1 cellular context compared by ENCODE assay signal in the genomic region with DNA sequence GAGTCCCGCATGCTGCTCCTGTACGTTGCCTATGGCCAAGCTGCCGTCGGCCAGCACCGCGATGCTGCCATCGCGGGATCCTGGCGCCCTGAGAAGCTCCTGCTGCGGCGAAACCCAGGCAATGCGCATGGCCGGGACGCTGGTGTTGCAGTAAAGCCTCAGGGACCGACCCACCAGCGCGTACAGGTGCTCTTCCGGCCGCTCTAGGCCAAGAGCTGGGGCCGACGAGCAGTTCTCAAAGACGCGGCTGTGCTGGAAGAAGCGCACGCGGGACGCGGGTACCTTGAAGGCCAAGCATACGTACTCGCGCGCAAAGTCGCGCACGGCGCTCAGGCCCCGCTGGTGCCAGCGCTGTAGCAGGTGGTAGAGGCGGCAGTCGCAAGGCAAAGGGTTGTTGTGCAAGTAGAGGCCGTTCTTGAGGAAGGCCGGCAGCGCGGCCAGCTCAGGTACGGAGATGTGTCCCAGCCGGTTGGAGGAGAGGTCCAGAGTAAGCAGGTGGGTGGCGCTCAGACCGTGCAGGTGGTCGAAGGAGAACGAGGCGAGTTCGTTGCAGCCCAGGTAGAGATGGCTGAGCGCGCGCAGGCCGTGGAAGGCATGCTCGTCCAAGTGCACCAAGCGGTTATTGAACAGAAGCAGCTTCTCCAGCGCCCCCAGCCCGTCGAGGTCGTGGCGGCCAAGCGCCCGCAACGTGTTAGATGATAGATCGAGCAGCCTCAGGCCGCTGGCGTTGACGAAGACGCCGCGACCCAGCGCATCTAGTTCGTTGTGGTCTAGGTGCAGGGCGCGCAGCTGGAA.
TF ChIP-seq lines count a peak whose summit lies in the region.

No MANE protein-coding gene starts in this region.

TF ChIP-seq in HepG2, 621 proteins besides CTCF, POLR2A, EP300 and RAD21:
- TF ChIP-seq, protein P1, sequence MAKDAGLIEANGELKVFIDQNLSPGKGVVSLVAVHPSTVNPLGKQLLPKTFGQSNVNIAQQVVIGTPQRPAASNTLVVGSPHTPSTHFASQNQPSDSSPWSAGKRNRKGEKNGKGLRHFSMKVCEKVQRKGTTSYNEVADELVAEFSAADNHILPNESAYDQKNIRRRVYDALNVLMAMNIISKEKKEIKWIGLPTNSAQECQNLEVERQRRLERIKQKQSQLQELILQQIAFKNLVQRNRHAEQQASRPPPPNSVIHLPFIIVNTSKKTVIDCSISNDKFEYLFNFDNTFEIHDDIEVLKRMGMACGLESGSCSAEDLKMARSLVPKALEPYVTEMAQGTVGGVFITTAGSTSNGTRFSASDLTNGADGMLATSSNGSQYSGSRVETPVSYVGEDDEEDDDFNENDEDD (CRISPR knock-in tag; IDR thresholded peaks at IDR 0.05; ENCODE audit: borderline replicate concordance), result no peak
- TF ChIP-seq POLR2G (IDR thresholded peaks at IDR 0.05; ENCODE audit: low read depth, low read length) (no peak), ZBTB38 (CRISPR knock-in tag; IDR thresholded peaks at IDR 0.05) (peak; percentile 12; the same call in 1 of the 2 replicates), SYNCRIP (IDR thresholded peaks at IDR 0.05; ENCODE audit: insufficient read depth, low read depth, low read length) (no peak), ZNF335 (CRISPR knock-in tag; IDR thresholded peaks at IDR 0.05) (no peak), IRX3 (CRISPR knock-in tag; IDR thresholded peaks at IDR 0.05; ENCODE audit: borderline replicate concordance, low read depth) (no peak), ZNF264 (CRISPR knock-in tag; IDR thresholded peaks at IDR 0.05) (no peak), POLR2AphosphoS2 (IDR thresholded peaks at IDR 0.05; ENCODE audit: low read depth, low read length) (0 out of 2 replicates have a peak, but pooled peaks have one; percentile 51), ZNF749 (CRISPR knock-in tag; IDR thresholded peaks at IDR 0.05; ENCODE audit: borderline replicate concordance) (no peak), ZC3H13 (CRISPR knock-in tag; IDR thresholded peaks at IDR 0.05) (0 out of 2 replicates have a peak, but pooled peaks have one; percentile 5), SP2 (CRISPR knock-in tag; IDR thresholded peaks at IDR 0.05) (no peak), TEAD2 (CRISPR knock-in tag; IDR thresholded peaks at IDR 0.05) (no peak), NFE2 (CRISPR knock-in tag; IDR thresholded peaks at IDR 0.05) (no peak), RBFOX2 (IDR thresholded peaks at IDR 0.05; ENCODE audit: low read depth, low read length) (peak; percentile 40; the same call in 1 of the 2 replicates), ZNF790 (CRISPR knock-in tag; IDR thresholded peaks at IDR 0.05; ENCODE audit: borderline replicate concordance) (no peak), PPARG (CRISPR knock-in tag; conservative IDR thresholded peaks at IDR 0.05) (no peak), SALL1 (CRISPR knock-in tag; IDR thresholded peaks at IDR 0.05) (no peak), ZNF549 (CRISPR knock-in tag; IDR thresholded peaks at IDR 0.05) (no peak), MAFK (conservative IDR thresholded peaks at IDR 0.05 in 1 of 2, IDR thresholded peaks at IDR 0.05 in 1 of 2; ENCODE audit: low read length in 2 of 2) (no peak)
- TF ChIP-seq, protein P2, sequence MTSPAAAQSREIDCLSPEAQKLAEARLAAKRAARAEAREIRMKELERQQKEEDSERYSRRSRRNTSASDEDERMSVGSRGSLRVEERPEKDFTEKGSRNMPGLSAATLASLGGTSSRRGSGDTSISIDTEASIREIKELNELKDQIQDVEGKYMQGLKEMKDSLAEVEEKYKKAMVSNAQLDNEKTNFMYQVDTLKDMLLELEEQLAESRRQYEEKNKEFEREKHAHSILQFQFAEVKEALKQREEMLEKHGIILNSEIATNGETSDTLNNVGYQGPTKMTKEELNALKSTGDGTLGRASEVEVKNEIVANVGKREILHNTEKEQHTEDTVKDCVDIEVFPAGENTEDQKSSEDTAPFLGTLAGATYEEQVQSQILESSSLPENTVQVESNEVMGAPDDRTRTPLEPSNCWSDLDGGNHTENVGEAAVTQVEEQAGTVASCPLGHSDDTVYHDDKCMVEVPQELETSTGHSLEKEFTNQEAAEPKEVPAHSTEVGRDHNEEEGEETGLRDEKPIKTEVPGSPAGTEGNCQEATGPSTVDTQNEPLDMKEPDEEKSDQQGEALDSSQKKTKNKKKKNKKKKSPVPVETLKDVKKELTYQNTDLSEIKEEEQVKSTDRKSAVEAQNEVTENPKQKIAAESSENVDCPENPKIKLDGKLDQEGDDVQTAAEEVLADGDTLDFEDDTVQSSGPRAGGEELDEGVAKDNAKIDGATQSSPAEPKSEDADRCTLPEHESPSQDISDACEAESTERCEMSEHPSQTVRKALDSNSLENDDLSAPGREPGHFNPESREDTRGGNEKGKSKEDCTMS (CRISPR knock-in tag; conservative IDR thresholded peaks at IDR 0.05), result no peak
- TF ChIP-seq, protein P3, sequence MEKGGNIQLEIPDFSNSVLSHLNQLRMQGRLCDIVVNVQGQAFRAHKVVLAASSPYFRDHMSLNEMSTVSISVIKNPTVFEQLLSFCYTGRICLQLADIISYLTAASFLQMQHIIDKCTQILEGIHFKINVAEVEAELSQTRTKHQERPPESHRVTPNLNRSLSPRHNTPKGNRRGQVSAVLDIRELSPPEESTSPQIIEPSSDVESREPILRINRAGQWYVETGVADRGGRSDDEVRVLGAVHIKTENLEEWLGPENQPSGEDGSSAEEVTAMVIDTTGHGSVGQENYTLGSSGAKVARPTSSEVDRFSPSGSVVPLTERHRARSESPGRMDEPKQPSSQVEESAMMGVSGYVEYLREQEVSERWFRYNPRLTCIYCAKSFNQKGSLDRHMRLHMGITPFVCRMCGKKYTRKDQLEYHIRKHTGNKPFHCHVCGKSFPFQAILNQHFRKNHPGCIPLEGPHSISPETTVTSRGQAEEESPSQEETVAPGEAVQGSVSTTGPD (CRISPR knock-in tag; IDR thresholded peaks at IDR 0.05), result no peak
- TF ChIP-seq, protein P4, sequence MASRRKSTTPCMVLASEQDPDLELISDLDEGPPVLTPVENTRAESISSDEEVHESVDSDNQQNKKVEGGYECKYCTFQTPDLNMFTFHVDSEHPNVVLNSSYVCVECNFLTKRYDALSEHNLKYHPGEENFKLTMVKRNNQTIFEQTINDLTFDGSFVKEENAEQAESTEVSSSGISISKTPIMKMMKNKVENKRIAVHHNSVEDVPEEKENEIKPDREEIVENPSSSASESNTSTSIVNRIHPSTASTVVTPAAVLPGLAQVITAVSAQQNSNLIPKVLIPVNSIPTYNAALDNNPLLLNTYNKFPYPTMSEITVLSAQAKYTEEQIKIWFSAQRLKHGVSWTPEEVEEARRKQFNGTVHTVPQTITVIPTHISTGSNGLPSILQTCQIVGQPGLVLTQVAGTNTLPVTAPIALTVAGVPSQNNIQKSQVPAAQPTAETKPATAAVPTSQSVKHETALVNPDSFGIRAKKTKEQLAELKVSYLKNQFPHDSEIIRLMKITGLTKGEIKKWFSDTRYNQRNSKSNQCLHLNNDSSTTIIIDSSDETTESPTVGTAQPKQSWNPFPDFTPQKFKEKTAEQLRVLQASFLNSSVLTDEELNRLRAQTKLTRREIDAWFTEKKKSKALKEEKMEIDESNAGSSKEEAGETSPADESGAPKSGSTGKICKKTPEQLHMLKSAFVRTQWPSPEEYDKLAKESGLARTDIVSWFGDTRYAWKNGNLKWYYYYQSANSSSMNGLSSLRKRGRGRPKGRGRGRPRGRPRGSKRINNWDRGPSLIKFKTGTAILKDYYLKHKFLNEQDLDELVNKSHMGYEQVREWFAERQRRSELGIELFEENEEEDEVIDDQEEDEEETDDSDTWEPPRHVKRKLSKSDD (CRISPR knock-in tag; IDR thresholded peaks at IDR 0.05; ENCODE audit: low read depth), result 0 out of 2 replicates have a peak, but pooled peaks have one; percentile 10
- TF ChIP-seq, protein P5, sequence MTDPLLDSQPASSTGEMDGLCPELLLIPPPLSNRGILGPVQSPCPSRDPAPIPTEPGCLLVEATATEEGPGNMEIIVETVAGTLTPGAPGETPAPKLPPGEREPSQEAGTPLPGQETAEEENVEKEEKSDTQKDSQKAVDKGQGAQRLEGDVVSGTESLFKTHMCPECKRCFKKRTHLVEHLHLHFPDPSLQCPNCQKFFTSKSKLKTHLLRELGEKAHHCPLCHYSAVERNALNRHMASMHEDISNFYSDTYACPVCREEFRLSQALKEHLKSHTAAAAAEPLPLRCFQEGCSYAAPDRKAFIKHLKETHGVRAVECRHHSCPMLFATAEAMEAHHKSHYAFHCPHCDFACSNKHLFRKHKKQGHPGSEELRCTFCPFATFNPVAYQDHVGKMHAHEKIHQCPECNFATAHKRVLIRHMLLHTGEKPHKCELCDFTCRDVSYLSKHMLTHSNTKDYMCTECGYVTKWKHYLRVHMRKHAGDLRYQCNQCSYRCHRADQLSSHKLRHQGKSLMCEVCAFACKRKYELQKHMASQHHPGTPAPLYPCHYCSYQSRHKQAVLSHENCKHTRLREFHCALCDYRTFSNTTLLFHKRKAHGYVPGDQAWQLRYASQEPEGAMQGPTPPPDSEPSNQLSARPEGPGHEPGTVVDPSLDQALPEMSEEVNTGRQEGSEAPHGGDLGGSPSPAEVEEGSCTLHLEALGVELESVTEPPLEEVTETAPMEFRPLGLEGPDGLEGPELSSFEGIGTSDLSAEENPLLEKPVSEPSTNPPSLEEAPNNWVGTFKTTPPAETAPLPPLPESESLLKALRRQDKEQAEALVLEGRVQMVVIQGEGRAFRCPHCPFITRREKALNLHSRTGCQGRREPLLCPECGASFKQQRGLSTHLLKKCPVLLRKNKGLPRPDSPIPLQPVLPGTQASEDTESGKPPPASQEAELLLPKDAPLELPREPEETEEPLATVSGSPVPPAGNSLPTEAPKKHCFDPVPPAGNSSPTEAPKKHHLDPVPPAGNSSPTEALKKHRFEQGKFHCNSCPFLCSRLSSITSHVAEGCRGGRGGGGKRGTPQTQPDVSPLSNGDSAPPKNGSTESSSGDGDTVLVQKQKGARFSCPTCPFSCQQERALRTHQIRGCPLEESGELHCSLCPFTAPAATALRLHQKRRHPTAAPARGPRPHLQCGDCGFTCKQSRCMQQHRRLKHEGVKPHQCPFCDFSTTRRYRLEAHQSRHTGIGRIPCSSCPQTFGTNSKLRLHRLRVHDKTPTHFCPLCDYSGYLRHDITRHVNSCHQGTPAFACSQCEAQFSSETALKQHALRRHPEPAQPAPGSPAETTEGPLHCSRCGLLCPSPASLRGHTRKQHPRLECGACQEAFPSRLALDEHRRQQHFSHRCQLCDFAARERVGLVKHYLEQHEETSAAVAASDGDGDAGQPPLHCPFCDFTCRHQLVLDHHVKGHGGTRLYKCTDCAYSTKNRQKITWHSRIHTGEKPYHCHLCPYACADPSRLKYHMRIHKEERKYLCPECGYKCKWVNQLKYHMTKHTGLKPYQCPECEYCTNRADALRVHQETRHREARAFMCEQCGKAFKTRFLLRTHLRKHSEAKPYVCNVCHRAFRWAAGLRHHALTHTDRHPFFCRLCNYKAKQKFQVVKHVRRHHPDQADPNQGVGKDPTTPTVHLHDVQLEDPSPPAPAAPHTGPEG (CRISPR knock-in tag; IDR thresholded peaks at IDR 0.05), result no peak
- TF ChIP-seq, protein P6, sequence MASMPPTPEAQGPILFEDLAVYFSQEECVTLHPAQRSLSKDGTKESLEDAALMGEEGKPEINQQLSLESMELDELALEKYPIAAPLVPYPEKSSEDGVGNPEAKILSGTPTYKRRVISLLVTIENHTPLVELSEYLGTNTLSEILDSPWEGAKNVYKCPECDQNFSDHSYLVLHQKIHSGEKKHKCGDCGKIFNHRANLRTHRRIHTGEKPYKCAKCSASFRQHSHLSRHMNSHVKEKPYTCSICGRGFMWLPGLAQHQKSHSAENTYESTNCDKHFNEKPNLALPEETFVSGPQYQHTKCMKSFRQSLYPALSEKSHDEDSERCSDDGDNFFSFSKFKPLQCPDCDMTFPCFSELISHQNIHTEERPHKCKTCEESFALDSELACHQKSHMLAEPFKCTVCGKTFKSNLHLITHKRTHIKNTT (CRISPR knock-in tag; IDR thresholded peaks at IDR 0.05), result no peak
- TF ChIP-seq, protein P7, sequence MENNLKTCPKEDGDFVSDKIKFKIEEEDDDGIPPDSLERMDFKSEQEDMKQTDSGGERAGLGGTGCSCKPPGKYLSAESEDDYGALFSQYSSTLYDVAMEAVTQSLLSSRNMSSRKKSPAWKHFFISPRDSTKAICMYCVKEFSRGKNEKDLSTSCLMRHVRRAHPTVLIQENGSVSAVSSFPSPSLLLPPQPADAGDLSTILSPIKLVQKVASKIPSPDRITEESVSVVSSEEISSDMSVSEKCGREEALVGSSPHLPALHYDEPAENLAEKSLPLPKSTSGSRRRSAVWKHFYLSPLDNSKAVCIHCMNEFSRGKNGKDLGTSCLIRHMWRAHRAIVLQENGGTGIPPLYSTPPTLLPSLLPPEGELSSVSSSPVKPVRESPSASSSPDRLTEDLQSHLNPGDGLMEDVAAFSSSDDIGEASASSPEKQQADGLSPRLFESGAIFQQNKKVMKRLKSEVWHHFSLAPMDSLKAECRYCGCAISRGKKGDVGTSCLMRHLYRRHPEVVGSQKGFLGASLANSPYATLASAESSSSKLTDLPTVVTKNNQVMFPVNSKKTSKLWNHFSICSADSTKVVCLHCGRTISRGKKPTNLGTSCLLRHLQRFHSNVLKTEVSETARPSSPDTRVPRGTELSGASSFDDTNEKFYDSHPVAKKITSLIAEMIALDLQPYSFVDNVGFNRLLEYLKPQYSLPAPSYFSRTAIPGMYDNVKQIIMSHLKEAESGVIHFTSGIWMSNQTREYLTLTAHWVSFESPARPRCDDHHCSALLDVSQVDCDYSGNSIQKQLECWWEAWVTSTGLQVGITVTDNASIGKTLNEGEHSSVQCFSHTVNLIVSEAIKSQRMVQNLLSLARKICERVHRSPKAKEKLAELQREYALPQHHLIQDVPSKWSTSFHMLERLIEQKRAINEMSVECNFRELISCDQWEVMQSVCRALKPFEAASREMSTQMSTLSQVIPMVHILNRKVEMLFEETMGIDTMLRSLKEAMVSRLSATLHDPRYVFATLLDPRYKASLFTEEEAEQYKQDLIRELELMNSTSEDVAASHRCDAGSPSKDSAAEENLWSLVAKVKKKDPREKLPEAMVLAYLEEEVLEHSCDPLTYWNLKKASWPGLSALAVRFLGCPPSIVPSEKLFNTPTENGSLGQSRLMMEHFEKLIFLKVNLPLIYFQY (CRISPR knock-in tag; IDR thresholded peaks at IDR 0.05; ENCODE audit: borderline replicate concordance), result no peak
- TF ChIP-seq, protein P8, sequence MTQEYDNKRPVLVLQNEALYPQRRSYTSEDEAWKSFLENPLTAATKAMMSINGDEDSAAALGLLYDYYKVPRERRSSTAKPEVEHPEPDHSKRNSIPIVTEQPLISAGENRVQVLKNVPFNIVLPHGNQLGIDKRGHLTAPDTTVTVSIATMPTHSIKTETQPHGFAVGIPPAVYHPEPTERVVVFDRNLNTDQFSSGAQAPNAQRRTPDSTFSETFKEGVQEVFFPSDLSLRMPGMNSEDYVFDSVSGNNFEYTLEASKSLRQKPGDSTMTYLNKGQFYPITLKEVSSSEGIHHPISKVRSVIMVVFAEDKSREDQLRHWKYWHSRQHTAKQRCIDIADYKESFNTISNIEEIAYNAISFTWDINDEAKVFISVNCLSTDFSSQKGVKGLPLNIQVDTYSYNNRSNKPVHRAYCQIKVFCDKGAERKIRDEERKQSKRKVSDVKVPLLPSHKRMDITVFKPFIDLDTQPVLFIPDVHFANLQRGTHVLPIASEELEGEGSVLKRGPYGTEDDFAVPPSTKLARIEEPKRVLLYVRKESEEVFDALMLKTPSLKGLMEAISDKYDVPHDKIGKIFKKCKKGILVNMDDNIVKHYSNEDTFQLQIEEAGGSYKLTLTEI (CRISPR knock-in tag; conservative IDR thresholded peaks at IDR 0.05), result no peak
